In genomic region chr22:36773935-36774334, GRCh38 we compare ENCODE assay signal across 3 cellular contexts.
TF ChIP-seq lines count a peak whose summit lies in the region.

No MANE protein-coding gene starts in this region.

TF ChIP-seq in SK-N-SH, 30 proteins besides CTCF, POLR2A, EP300 and RAD21 (continued from another document):
- peak; percentile 28; the same call in 1 of the 2 replicates for TF ChIP-seq SMC3 (IDR thresholded peaks at IDR 0.05; ENCODE audit: low read depth, low read length)

TF ChIP-seq in SK-N-SH treated with all-trans-retinoic acid at 6 μM for 48 hours, 23 proteins besides CTCF, POLR2A, EP300 and RAD21 (continued from another document):
- TF ChIP-seq, protein P1, sequence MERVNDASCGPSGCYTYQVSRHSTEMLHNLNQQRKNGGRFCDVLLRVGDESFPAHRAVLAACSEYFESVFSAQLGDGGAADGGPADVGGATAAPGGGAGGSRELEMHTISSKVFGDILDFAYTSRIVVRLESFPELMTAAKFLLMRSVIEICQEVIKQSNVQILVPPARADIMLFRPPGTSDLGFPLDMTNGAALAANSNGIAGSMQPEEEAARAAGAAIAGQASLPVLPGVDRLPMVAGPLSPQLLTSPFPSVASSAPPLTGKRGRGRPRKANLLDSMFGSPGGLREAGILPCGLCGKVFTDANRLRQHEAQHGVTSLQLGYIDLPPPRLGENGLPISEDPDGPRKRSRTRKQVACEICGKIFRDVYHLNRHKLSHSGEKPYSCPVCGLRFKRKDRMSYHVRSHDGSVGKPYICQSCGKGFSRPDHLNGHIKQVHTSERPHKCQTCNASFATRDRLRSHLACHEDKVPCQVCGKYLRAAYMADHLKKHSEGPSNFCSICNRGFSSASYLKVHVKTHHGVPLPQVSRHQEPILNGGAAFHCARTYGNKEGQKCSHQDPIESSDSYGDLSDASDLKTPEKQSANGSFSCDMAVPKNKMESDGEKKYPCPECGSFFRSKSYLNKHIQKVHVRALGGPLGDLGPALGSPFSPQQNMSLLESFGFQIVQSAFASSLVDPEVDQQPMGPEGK (CRISPR knock-in tag; IDR thresholded peaks at IDR 0.05; ENCODE audit: borderline replicate concordance) = no peak
- TF ChIP-seq ZFP30 (CRISPR knock-in tag; IDR thresholded peaks at IDR 0.05) (no peak), CSDC2 (CRISPR knock-in tag; IDR thresholded peaks at IDR 0.05) (no peak), SNAI2 (CRISPR knock-in tag; IDR thresholded peaks at IDR 0.05) (no peak), TOX (CRISPR knock-in tag; IDR thresholded peaks at IDR 0.05; ENCODE audit: borderline replicate concordance) (no peak), PPARA (CRISPR knock-in tag; IDR thresholded peaks at IDR 0.05; ENCODE audit: borderline replicate concordance) (no peak), TCF4 (CRISPR knock-in tag; IDR thresholded peaks at IDR 0.05; ENCODE audit: borderline replicate concordance) (no peak), ARNTL (CRISPR knock-in tag; IDR thresholded peaks at IDR 0.05; ENCODE audit: borderline replicate concordance, low read depth) (no peak), ZNF565 (CRISPR knock-in tag; conservative IDR thresholded peaks at IDR 0.05; ENCODE audit: low read depth) (no peak), ZNF8 (CRISPR knock-in tag; IDR thresholded peaks at IDR 0.05) (no peak)
- TF ChIP-seq, protein P2, sequence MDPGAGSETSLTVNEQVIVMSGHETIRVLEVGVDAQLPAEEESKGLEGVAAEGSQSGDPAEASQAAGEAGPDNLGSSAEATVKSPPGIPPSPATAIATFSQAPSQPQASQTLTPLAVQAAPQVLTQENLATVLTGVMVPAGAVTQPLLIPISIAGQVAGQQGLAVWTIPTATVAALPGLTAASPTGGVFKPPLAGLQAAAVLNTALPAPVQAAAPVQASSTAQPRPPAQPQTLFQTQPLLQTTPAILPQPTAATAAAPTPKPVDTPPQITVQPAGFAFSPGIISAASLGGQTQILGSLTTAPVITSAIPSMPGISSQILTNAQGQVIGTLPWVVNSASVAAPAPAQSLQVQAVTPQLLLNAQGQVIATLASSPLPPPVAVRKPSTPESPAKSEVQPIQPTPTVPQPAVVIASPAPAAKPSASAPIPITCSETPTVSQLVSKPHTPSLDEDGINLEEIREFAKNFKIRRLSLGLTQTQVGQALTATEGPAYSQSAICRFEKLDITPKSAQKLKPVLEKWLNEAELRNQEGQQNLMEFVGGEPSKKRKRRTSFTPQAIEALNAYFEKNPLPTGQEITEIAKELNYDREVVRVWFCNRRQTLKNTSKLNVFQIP (CRISPR knock-in tag; IDR thresholded peaks at IDR 0.05; ENCODE audit: borderline replicate concordance, low read depth) = no peak
- TF ChIP-seq, protein P3, sequence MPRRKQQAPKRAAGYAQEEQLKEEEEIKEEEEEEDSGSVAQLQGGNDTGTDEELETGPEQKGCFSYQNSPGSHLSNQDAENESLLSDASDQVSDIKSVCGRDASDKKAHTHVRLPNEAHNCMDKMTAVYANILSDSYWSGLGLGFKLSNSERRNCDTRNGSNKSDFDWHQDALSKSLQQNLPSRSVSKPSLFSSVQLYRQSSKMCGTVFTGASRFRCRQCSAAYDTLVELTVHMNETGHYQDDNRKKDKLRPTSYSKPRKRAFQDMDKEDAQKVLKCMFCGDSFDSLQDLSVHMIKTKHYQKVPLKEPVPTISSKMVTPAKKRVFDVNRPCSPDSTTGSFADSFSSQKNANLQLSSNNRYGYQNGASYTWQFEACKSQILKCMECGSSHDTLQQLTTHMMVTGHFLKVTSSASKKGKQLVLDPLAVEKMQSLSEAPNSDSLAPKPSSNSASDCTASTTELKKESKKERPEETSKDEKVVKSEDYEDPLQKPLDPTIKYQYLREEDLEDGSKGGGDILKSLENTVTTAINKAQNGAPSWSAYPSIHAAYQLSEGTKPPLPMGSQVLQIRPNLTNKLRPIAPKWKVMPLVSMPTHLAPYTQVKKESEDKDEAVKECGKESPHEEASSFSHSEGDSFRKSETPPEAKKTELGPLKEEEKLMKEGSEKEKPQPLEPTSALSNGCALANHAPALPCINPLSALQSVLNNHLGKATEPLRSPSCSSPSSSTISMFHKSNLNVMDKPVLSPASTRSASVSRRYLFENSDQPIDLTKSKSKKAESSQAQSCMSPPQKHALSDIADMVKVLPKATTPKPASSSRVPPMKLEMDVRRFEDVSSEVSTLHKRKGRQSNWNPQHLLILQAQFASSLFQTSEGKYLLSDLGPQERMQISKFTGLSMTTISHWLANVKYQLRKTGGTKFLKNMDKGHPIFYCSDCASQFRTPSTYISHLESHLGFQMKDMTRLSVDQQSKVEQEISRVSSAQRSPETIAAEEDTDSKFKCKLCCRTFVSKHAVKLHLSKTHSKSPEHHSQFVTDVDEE (CRISPR knock-in tag; IDR thresholded peaks at IDR 0.05) = no peak
- TF ChIP-seq, protein P4, sequence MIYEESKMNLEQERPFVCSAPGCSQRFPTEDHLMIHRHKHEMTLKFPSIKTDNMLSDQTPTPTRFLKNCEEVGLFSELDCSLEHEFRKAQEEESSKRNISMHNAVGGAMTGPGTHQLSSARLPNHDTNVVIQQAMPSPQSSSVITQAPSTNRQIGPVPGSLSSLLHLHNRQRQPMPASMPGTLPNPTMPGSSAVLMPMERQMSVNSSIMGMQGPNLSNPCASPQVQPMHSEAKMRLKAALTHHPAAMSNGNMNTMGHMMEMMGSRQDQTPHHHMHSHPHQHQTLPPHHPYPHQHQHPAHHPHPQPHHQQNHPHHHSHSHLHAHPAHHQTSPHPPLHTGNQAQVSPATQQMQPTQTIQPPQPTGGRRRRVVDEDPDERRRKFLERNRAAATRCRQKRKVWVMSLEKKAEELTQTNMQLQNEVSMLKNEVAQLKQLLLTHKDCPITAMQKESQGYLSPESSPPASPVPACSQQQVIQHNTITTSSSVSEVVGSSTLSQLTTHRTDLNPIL (CRISPR knock-in tag; IDR thresholded peaks at IDR 0.05; ENCODE audit: low read depth) = no peak
TF ChIP-seq in SK-N-SH treated with all-trans-retinoic acid at 6 μM for 48 hours: peak in this region for 0.

TF ChIP-seq in endothelial cell of umbilical vein, 7 proteins besides CTCF, POLR2A, EP300 and RAD21 (continued from another document):
- TF ChIP-seq JUN (IDR thresholded peaks at IDR 0.05; ENCODE audit: borderline replicate concordance, insufficient read depth, insufficient read length, low read depth) (no peak), MYC (IDR thresholded peaks at IDR 0.05; ENCODE audit: low read depth, low read length) (no peak), EZH2 (IDR thresholded peaks at IDR 0.05; ENCODE audit: borderline replicate concordance, low read depth, low read length, severe bottlenecking) (no peak), POLR2AphosphoS5 (IDR thresholded peaks at IDR 0.05; ENCODE audit: insufficient read depth, low read depth, low read length) (no peak)
- TF ChIP-seq, protein P5, sequence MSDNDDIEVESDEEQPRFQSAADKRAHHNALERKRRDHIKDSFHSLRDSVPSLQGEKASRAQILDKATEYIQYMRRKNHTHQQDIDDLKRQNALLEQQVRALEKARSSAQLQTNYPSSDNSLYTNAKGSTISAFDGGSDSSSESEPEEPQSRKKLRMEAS (IDR thresholded peaks at IDR 0.05; ENCODE audit: insufficient read depth, insufficient read length) = no peak
TF ChIP-seq in endothelial cell of umbilical vein: peak in this region for 0.
